Comparison of ENCODE assay signal across 1 cellular context in genomic region chr1:109499661-109500536, GRCh38.
TF ChIP-seq lines count a peak whose summit lies in the region.

No MANE protein-coding gene starts in this region.

TF ChIP-seq in GM12878, 131 proteins besides CTCF, POLR2A, EP300 and RAD21:
- no peak for TF ChIP-seq MXI1 (IDR thresholded peaks at IDR 0.05; ENCODE audit: low read depth, low read length)
- no peak for TF ChIP-seq MTA2 (IDR thresholded peaks at IDR 0.05; ENCODE audit: low read depth)
- no peak for TF ChIP-seq E2F4 (IDR thresholded peaks at IDR 0.05; ENCODE audit: low read depth, low read length)
- TF ChIP-seq RELB (IDR thresholded peaks at IDR 0.05; ENCODE audit: low read depth), result no peak
- TF ChIP-seq GATAD2B (conservative IDR thresholded peaks at IDR 0.05; ENCODE audit: low read depth), result no peak
- TF ChIP-seq ZBTB4 (CRISPR knock-in tag; IDR thresholded peaks at IDR 0.05), result no peak
- no peak for TF ChIP-seq PRDM15 (CRISPR knock-in tag; IDR thresholded peaks at IDR 0.05)
- no peak for TF ChIP-seq ATF7 (IDR thresholded peaks at IDR 0.05; ENCODE audit: low read depth)
- no peak for TF ChIP-seq NFYA (IDR thresholded peaks at IDR 0.05; ENCODE audit: borderline replicate concordance, low read depth, low read length)
- TF ChIP-seq HDGF (IDR thresholded peaks at IDR 0.05), result no peak
- TF ChIP-seq CREB1 (IDR thresholded peaks at IDR 0.05; ENCODE audit: low read depth), result no peak
- TF ChIP-seq ZNF384 (IDR thresholded peaks at IDR 0.05; ENCODE audit: borderline replicate concordance, low read depth, low read length), result no peak
- no peak for TF ChIP-seq ZSCAN29 (IDR thresholded peaks at IDR 0.05)
- no peak for TF ChIP-seq IRF5 (IDR thresholded peaks at IDR 0.05; ENCODE audit: borderline replicate concordance)
- TF ChIP-seq SKIL (IDR thresholded peaks at IDR 0.05; ENCODE audit: low read depth, poor library complexity, severe bottlenecking), result no peak
